Comparison of ENCODE assay signal across 1 cellular context in the genomic region with DNA sequence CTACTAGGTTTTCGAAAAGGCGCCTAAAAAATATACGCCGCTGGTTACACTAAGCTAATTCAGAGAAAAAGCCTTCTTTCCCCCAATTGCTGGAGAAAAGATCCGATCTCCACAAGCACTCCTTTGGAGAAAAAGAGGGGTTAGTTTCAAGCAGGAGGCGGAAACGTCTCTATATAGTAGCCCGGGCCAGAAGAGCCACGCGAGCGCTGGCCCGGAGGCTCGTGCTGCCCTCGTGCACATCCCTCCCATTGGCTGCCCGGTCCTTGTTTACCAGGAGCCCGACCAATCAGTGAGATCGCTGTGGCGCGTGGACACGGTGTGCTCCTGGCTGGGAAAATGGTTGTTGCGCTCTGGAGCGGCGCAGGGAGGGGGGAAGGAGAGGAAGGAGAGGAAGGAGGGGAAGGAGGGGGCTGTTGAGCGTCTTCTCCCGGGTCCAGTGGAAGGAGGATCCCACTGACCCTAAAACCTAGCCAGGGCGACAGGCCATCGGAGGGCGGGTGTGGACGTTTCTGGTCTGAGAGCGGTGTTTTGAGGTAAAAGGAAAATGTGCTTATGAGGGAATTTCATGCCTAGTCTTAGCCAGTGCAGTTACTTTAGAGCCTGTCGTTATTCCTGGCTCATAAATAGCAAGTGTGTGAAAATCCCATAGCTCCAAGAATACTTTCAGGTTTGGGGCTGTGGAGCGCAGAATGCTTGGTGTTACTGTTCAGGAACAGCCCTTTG.
TF ChIP-seq lines count a peak whose summit lies in the region.

TSS of gene TXNIP (minus strand) at position 147 of the 723 bp plus-strand sequence. CDS start 313 bp downstream, outside the sequence.

TF ChIP-seq in GM12878, 131 proteins besides CTCF, POLR2A, EP300 and RAD21 (continued from another document):
- TF ChIP-seq PKNOX1 (IDR thresholded peaks at IDR 0.05) (0 out of 2 replicates have a peak, but pooled peaks have one; percentile 20), SUPT20H (IDR thresholded peaks at IDR 0.05; ENCODE audit: borderline replicate concordance, control insufficient read depth, low read depth, low read length) (no peak)
